ENCODE assay signal across 8 cellular contexts in the genomic region with DNA sequence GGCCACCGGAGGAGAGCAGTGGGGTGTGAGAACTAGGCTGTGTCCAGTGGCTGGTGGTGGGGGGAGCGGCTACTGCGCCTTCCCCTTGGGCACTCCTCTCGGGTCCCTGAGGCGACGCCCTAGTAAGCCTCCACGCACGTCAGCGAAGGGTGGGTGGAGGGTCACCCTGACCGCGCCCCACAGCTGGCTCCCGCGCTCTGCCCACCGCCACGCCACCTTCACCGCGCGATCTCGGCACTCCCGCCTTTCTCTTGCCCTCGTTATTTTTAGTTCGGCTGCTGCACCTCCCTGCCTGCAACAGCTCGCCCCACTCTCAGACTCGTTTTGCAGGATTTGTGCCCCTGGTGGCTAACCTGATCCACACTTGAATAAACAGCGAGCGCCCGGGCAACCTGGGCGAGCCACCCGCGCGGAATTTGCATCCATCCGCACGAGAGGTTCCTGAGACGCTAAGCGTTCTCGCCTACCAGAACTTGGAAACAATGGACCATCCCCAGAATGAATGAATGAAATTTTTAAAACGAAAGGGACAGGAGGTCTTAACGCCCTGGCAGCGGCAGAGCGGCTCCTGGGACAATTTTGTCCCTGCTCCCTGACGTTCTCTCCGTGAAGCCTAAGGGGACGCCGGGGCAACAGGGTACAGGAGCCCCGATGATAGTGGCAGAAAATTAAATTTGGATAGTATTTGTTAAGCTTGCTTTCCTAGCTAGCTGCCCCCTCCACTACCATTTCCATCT. TPM values are rescaled to one million over a fixed set of nuclear protein-coding genes. Genes with fewer than 3 reads are reported as not detected.
DNase-seq lines count a peak whose midpoint lies in the region; ATAC-seq and TF ChIP-seq lines count a peak whose summit lies in the region.

No MANE protein-coding gene starts in this region.

- CTCF ChIA-PET in RWPE1 (lab: Yijun Ruan, JAX), result interaction anchor here (0.7 to 1.4 kb wide), 6 partner anchors 9 to 605 kb away, joined by 3 to 4 read pairs (median 4); no protein-coding TSS in a partner anchor

- no peaks in the 10 kb centered on the region for H3K4me1 ChIP-seq in parathyroid adenoma

- TF ChIP-seq CTCF in RWPE1 (conservative IDR thresholded peaks at IDR 0.05; ENCODE audit: low read depth) (peak; percentile 37; the same call in 1 of the 2 replicates), glutamatergic neuron (IDR thresholded peaks at IDR 0.05; ENCODE audit: partially characterized antibody, unreplicated experiment) (peak; percentile 43), parathyroid adenoma (IDR thresholded peaks at IDR 0.05) (peak; percentile 22)

- no peaks in the 10 kb centered on the region for H3K9me3 ChIP-seq in parathyroid adenoma (ENCODE audit: control insufficient read depth, low read length)

- no peak overlapping the region for H3K27ac Mint-ChIP-seq in glutamatergic neuron (ENCODE audit: unreplicated experiment)

- peaks cover 13% of the 10 kb centered on the region for H3K27me3 Mint-ChIP-seq in glutamatergic neuron (ENCODE audit: unreplicated experiment)

- no peaks in the 10 kb centered on the region for H3K36me3 Mint-ChIP-seq in glutamatergic neuron (ENCODE audit: unreplicated experiment)

- peaks cover 3% of the 10 kb centered on the region for H3K27me3 ChIP-seq in parathyroid adenoma (ENCODE audit: control insufficient read depth, insufficient read depth, low read length)

- ATAC-seq in GM19397 (IDR thresholded peaks at IDR 0.05; ENCODE audit: unreplicated experiment) (no peak), HG03025 (IDR thresholded peaks at IDR 0.05; ENCODE audit: low FRiP score, unreplicated experiment) (no peak)

- peak overlapping the region; percentile 41 for H2AFZ ChIP-seq in parathyroid adenoma

- peak overlapping the region; percentile 38 for H3K4me3 ChIP-seq in parathyroid adenoma (ENCODE audit: low read depth, low read length)

- no peak overlapping the region for H3K27ac ChIP-seq in RWPE1
- no peak overlapping the region for H3K27ac ChIP-seq in parathyroid adenoma

- H3K4me3 Mint-ChIP-seq in glutamatergic neuron (ENCODE audit: unreplicated experiment), result peak overlapping the region; percentile 85

- POLR2A ChIA-PET in RWPE1 (lab: Yijun Ruan, JAX; ENCODE audit: low non-redundant PET), result no interaction called here

- no peaks in the 10 kb centered on the region for H3K79me2 ChIP-seq in parathyroid adenoma

- no peaks in the 10 kb centered on the region for H3K36me3 ChIP-seq in parathyroid adenoma (ENCODE audit: control insufficient read depth, insufficient read depth, low read length)

- peak overlapping the region; percentile 76 for H3K4me2 ChIP-seq in parathyroid adenoma (ENCODE audit: low read length)

- H3K9ac ChIP-seq in parathyroid adenoma, result no peak overlapping the region

- DNase-seq in EH (ENCODE audit: low read depth), result peak; percentile 50
- no peak for DNase-seq in RWPE1 (ENCODE audit: low spot score)
- DNase-seq in glutamatergic neuron, result peak; percentile 51
- DNase-seq in SW 1271 (lab: John Stamatoyannopoulos, UW), result no peak
- DNase-seq in hypothalamus (lab: John Stamatoyannopoulos, UW), result no peak

- peaks cover 11% of the 10 kb centered on the region for H3K4me1 Mint-ChIP-seq in glutamatergic neuron (ENCODE audit: low read depth, unreplicated experiment)

- peaks cover 2% of the 10 kb centered on the region for H3K9me3 Mint-ChIP-seq in glutamatergic neuron (ENCODE audit: unreplicated experiment)

RNA-seq across cellular contexts. Expression of a gene that starts 7.0 kb away (rescaled TPM):
- 3.7 TPM for total RNA-seq in glutamatergic neuron (ENCODE audit: unreplicated experiment)

Comparison
In these comparisons a context has a peak if more than half of its experiments do, and no peak if none do; other contexts are left out.
1. DNase-seq: peak in EH (single experiment) and glutamatergic neuron (single experiment); none in RWPE1 (single experiment), SW 1271 (0 of 2) and hypothalamus (0 of 51).
2. Peak in every context shown above with its lines, with median percentiles within 50 percentile points of each other: CTCF ChIP-seq.